In the genomic region with DNA sequence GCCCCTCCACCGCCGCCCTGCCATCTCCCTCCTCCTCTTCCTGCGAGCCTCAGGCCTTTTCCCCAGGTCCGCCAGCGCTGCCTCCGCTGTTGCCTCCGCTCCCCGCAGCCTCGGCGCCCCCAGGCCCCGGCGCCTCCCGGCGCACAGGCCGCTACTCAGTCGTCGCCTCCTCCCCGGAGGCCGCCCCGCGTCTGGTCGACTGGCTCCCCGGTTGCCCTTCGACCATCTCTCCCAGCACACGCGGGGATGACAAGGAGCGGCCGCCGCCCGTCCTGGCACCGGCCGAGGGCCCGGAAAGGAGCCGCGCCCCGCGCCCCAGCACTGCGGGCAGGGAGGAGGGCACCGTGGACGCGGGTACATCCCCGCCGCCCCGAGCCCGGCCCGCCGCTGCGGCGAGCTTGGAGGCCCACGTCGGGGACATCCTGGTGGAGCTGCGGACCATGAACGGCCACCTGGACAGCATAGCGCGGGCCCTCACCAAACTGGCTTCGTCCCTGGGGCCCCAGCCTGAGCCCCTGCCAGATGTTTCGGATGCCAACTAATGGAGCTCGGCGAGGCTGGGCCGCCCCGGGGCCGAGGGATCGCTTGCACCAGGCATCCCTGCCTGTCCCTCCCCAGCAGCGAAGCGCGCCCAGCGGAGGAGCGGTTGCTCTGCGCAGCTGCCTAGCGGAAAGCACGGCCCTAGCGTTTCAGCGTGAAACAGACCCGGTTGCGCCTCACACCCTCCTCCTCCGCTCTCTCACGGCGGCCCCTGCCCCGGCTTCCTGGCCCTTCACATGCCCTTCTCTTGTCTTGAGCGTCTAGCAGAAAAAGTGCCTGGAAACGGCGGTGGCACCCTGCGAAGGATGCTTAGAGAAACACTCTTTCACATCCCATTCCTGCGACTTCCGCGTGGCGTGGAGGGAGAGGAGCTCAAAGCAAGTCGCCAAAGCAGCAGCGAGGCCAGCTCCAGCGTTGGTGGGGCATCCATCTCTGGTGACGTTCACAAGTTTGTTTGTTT, we compare ENCODE assay signal across 8 cellular contexts.
DNase-seq lines count a peak whose midpoint lies in the region; ATAC-seq and TF ChIP-seq lines count a peak whose summit lies in the region.

No MANE protein-coding gene starts in this region.

- peak overlapping the region; percentile 83; the same call in 1 of the 2 replicates for H4K5ac ChIP-seq in IMR-90 (ENCODE audit: low read depth, low read length)

- peak overlapping the region; percentile 30 for H2AK9ac ChIP-seq in IMR-90 (replicated peaks; ENCODE audit: low read depth, low read length, poor library complexity)

- H3K9ac ChIP-seq in IMR-90 (ENCODE audit: low read depth, low read length): peak overlapping the region; percentile 58

- dilution Hi-C loops in IMR-90 (cut with HindIII; ENCODE audit: low sequenced_read_pairs, unreplicated experiment): no loop called here

- TF ChIP-seq RAD21 in IMR-90 (IDR thresholded peaks at IDR 0.05; ENCODE audit: low read length): no peak

- H4K20me1 ChIP-seq in IMR-90 (ENCODE audit: insufficient read depth, low read length): no peaks in the 10 kb centered on the region

- H2AK5ac ChIP-seq in IMR-90 (ENCODE audit: low read depth, low read length): peak overlapping the region; percentile 53; the same call in 1 of the 2 replicates

- peaks cover 12% of the 10 kb centered on the region for H3K9me1 ChIP-seq in IMR-90 (ENCODE audit: insufficient read depth, low read length)

- TF ChIP-seq CTCF in IMR-90 (conservative IDR thresholded peaks at IDR 0.05; ENCODE audit: low read depth, low read length): no peak

- CTCF ChIA-PET in IMR-90 (lab: Yijun Ruan, JAX): no interaction called here

- H4K91ac ChIP-seq in IMR-90 (ENCODE audit: insufficient read depth, low read depth, low read length): peak overlapping the region; percentile 47; the same call in 1 of the 2 replicates

- no TSS peak for BruUV-seq in IMR-90 (replicated peaks; lab: Mats Ljungman, UMichigan)

- H3K4me3 ChIP-seq in IMR-90 (ENCODE audit: insufficient read depth, low read depth, low read length) (peak overlapping the region; percentile 19; the same call in 1 of the 2 replicates), skin epidermis (peak overlapping the region in 4 of 7 experiments; percentile 3 to 18 (median 14))

- WGBS in IMR-90 (ENCODE audit: extremely low coverage in 2 of 2, insufficient read length in 1 of 2), 2 experiments: 35% methylated on average over 50 of the region's 91 CpGs; no CpG with 5 or more reads in 1 of the 2 experiments

- H2BK5ac ChIP-seq in IMR-90 (ENCODE audit: low read depth, low read length, poor library complexity, severe bottlenecking): no peak overlapping the region

- POLR2A ChIA-PET in IMR-90 (lab: Charles Lee; ENCODE audit: unreplicated experiment): no interaction called here

- DNase-seq in IMR-90 (no peak), activated gamma-delta T cell (lab: John Stamatoyannopoulos, UW) (peak; percentile 26), hepatic stellate cell (ENCODE audit: low spot score) (peak; percentile 44), NCI-H128 (lab: John Stamatoyannopoulos, UW; ENCODE audit: unreplicated experiment) (no peak), LoVo (ENCODE audit: low spot score) (no peak), GM19240 (ENCODE audit: insufficient read length, low spot score) (no peak)
- DNase-seq in central memory CD4-positive, alpha-beta T cell: no peak

- no peak overlapping the region; the same call in 2 of the 3 replicates for H2BK15ac ChIP-seq in IMR-90 (ENCODE audit: low read depth, low read length)

- no peaks in the 10 kb centered on the region for H3K9me3 ChIP-seq in IMR-90 (ENCODE audit: control insufficient read depth, insufficient read depth, low read length)

- H3K79me1 ChIP-seq in IMR-90 (ENCODE audit: low read depth in 1 of 2, low read length in 2 of 2): no peaks in the 10 kb centered on the region; a peak in 1 of 4 replicates

- no peak overlapping the region; the same call in 1 of the 2 replicates for H3K18ac ChIP-seq in IMR-90 (ENCODE audit: low read depth, low read length)

- intact Hi-C loops in IMR-90 (cut with micrococcal nuclease): no loop called here

- no peak for TF ChIP-seq POLR2A in IMR-90 (IDR thresholded peaks at IDR 0.05; ENCODE audit: low read depth, low read length)

- peak overlapping the region; percentile 56; the same call in 1 of the 2 replicates for H3K4me2 ChIP-seq in IMR-90 (ENCODE audit: low read depth, low read length)

- no peak overlapping the region for H3K56ac ChIP-seq in IMR-90 (ENCODE audit: extremely low read depth, insufficient read depth, low read length)

- H2BK20ac ChIP-seq in IMR-90 (ENCODE audit: low read depth, low read length): peak overlapping the region; percentile 62; the same call in 1 of the 2 replicates

- peak overlapping the region; percentile 81 for H3K4ac ChIP-seq in IMR-90 (ENCODE audit: low read depth, low read length)

- H2AFZ ChIP-seq in IMR-90 (replicated peaks; ENCODE audit: low read length, poor library complexity): peak overlapping the region; percentile 88

- 0 out of 2 replicates have a peak overlapping the region, but pooled peaks have one; percentile 45 for H3K23ac ChIP-seq in IMR-90 (ENCODE audit: low read depth, low read length)

- H3K36me3 ChIP-seq in IMR-90 (ENCODE audit: control insufficient read depth, insufficient read depth, low read length): no peaks in the 10 kb centered on the region

- peaks cover 10% of the 10 kb centered on the region for H3K4me1 ChIP-seq in IMR-90 (ENCODE audit: control insufficient read depth, insufficient read depth, low read length)

- in situ Hi-C loops in IMR-90 (cut with MboI; ENCODE audit: low sequenced_read_pairs): no loop called here

- H3K27ac ChIP-seq in IMR-90 (ENCODE audit: insufficient read depth, low read length) (no peak overlapping the region), skin epidermis (peak overlapping the region in 2 of 21 experiments; percentile 8 to 20)

- H3K27me3 ChIP-seq in IMR-90 (ENCODE audit: control insufficient read depth, insufficient read depth, low read length): no peaks in the 10 kb centered on the region

- H4K8ac ChIP-seq in IMR-90 (ENCODE audit: low read depth in 2 of 2, low read length in 2 of 2): peak overlapping the region in 1 of 2 experiments; percentile 63; a peak in 1 of 4 replicates

- peak overlapping the region; percentile 83 for H2BK120ac ChIP-seq in IMR-90 (ENCODE audit: low read depth, low read length)

- H3K14ac ChIP-seq in IMR-90 (replicated peaks; ENCODE audit: low read depth, low read length): 0 out of 2 replicates have a peak overlapping the region, but pooled peaks have one; percentile 58

- peak; percentile 55 for ATAC-seq in IMR-90 (ENCODE audit: low read depth)

TF ChIP-seq in IMR-90, 13 proteins besides CTCF, POLR2A, EP300 and RAD21:
- TF ChIP-seq RCOR1 (IDR thresholded peaks at IDR 0.05; ENCODE audit: insufficient replicate concordance, low read length) (no peak), MAZ (IDR thresholded peaks at IDR 0.05; ENCODE audit: borderline replicate concordance, low read depth, low read length) (no peak), FOS (IDR thresholded peaks at IDR 0.05; ENCODE audit: low read depth, low read length) (no peak), SMC3 (IDR thresholded peaks at IDR 0.05; ENCODE audit: low read depth, low read length) (no peak), BHLHE40 (IDR thresholded peaks at IDR 0.05; ENCODE audit: low read depth, low read length) (no peak), USF2 (IDR thresholded peaks at IDR 0.05; ENCODE audit: low read depth, low read length) (no peak), NFE2L2 (IDR thresholded peaks at IDR 0.05; ENCODE audit: low read depth, low read length) (no peak), MXI1 (IDR thresholded peaks at IDR 0.05; ENCODE audit: borderline replicate concordance, low read depth, low read length) (no peak), MAFK (IDR thresholded peaks at IDR 0.05; ENCODE audit: low read depth, low read length) (no peak), CEBPB (IDR thresholded peaks at IDR 0.05; ENCODE audit: low read depth, low read length) (no peak), CHD1 (IDR thresholded peaks at IDR 0.05; ENCODE audit: low read depth, low read length) (no peak), RFX5 (IDR thresholded peaks at IDR 0.05; ENCODE audit: low read depth, low read length) (no peak)
- TF ChIP-seq, protein P1, sequence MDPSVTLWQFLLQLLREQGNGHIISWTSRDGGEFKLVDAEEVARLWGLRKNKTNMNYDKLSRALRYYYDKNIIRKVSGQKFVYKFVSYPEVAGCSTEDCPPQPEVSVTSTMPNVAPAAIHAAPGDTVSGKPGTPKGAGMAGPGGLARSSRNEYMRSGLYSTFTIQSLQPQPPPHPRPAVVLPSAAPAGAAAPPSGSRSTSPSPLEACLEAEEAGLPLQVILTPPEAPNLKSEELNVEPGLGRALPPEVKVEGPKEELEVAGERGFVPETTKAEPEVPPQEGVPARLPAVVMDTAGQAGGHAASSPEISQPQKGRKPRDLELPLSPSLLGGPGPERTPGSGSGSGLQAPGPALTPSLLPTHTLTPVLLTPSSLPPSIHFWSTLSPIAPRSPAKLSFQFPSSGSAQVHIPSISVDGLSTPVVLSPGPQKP (IDR thresholded peaks at IDR 0.05; ENCODE audit: borderline replicate concordance, low read depth, low read length): no peak

Comparison
In these comparisons a context has a peak if more than half of its experiments do, and no peak if none do; other contexts are left out.
1. DNase-seq: peak in activated gamma-delta T cell (single experiment) and hepatic stellate cell (single experiment); none in IMR-90 (single experiment), NCI-H128 (single experiment), central memory CD4-positive, alpha-beta T cell (single experiment), LoVo (single experiment) and GM19240 (single experiment).